In genomic region chr21:37369307-37369854, GRCh38 we compare ENCODE assay signal across 8 cellular contexts. TPM values are rescaled to one million over a fixed set of nuclear protein-coding genes. Genes with fewer than 3 reads are reported as not detected.
DNase-seq lines count a peak whose midpoint lies in the region; ATAC-seq and TF ChIP-seq lines count a peak whose summit lies in the region.

No MANE protein-coding gene starts in this region.

- peaks cover 64% of the 10 kb centered on the region for H3K4me1 Mint-ChIP-seq in activated T-cell treated with anti-CD3 and anti-CD28 coated beads, Interleukin-2, amount 50 U/mL, for 4 hours (ENCODE audit: low read depth)
- H3K4me1 Mint-ChIP-seq in activated naive CD8-positive, alpha-beta T cell (ENCODE audit: low read depth): peaks cover 65% of the 10 kb centered on the region

- H3K4me1 ChIP-seq in thyroid gland: peaks cover 31 to 43% of the 10 kb centered on the region in 2 donors

- H3K36me3 Mint-ChIP-seq in activated T-cell treated with anti-CD3 and anti-CD28 coated beads, Interleukin-2, amount 50 U/mL, for 4 hours (ENCODE audit: insufficient read depth): no peaks in the 10 kb centered on the region
- no peaks in the 10 kb centered on the region for H3K36me3 Mint-ChIP-seq in activated naive CD8-positive, alpha-beta T cell

- no peaks in the 10 kb centered on the region for H3K27me3 Mint-ChIP-seq in activated T-cell treated with anti-CD3 and anti-CD28 coated beads, Interleukin-2, amount 50 U/mL, for 4 hours (ENCODE audit: low read depth)
- H3K27me3 Mint-ChIP-seq in activated naive CD8-positive, alpha-beta T cell: no peaks in the 10 kb centered on the region

- H3K4me3 ChIP-seq in kidney epithelial cell (ENCODE audit: low read depth, low read length): peak overlapping the region; percentile 14
- peak overlapping the region in 2 of 3 donors; percentile 76 to 84 for H3K4me3 ChIP-seq in thyroid gland (replicated peaks in 1 of 3)

- no peaks in the 10 kb centered on the region for H3K9me3 ChIP-seq in thyroid gland

- no peak for DNase-seq in activated T-cell treated with anti-CD3 and anti-CD28 coated beads, Interleukin-2, amount 50 U/mL, for 4 hours
- no peak for DNase-seq in activated T-cell treated with anti-CD3 and anti-CD28 coated beads, Interleukin-2, amount 50 U/mL, for 1 hour
- no peak for DNase-seq in kidney epithelial cell (ENCODE audit: low read depth)
- no peak for DNase-seq in thyroid gland
- no peak for DNase-seq in NCI-H187 treated with DMSO at 0.1 percent for 48 hours (lab: John Stamatoyannopoulos, UW)
- no peak for DNase-seq in CD1c-positive myeloid dendritic cell (ENCODE audit: extremely low spot score)
- DNase-seq in nucleus accumbens (lab: John Stamatoyannopoulos, UW): no peak

- peaks cover 3% of the 10 kb centered on the region for H3K9me3 Mint-ChIP-seq in activated T-cell treated with anti-CD3 and anti-CD28 coated beads, Interleukin-2, amount 50 U/mL, for 4 hours
- H3K9me3 Mint-ChIP-seq in activated naive CD8-positive, alpha-beta T cell (ENCODE audit: low read depth): no peaks in the 10 kb centered on the region

- peak overlapping the region in 1 of 3 donors; percentile 99 for H3K27ac ChIP-seq in thyroid gland

- H3K27me3 ChIP-seq in kidney epithelial cell (ENCODE audit: control insufficient read depth, insufficient read depth, low read length) (no peaks in the 10 kb centered on the region), thyroid gland (no peaks in the 10 kb centered on the region)

- no peak for TF ChIP-seq CTCF in kidney epithelial cell (IDR thresholded peaks at IDR 0.05; ENCODE audit: insufficient read depth, low read length, poor library complexity, severe bottlenecking)
- TF ChIP-seq CTCF in thyroid gland (IDR thresholded peaks at IDR 0.05): no peak

- no peak for ATAC-seq in activated T-cell treated with anti-CD3 and anti-CD28 coated beads, Interleukin-2, amount 50 U/mL, for 4 hours

- no peak for TF ChIP-seq POLR2A in thyroid gland (IDR thresholded peaks at IDR 0.05)

- intact Hi-C loops in thyroid gland (cut with DNase I): loop anchor here (5.0 to 10.0 kb wide), 2 partner anchors 195 to 292 kb away; no protein-coding TSS in a partner anchor

- H3K36me3 ChIP-seq in kidney epithelial cell (ENCODE audit: control insufficient read depth, insufficient read depth, low read length) (no peaks in the 10 kb centered on the region), thyroid gland (no peaks in the 10 kb centered on the region)

- peak overlapping the region; percentile 91 for H3K27ac Mint-ChIP-seq in activated naive CD8-positive, alpha-beta T cell

- H3K4me3 Mint-ChIP-seq in activated T-cell treated with anti-CD3 and anti-CD28 coated beads, Interleukin-2, amount 50 U/mL, for 4 hours: peak overlapping the region; percentile 91
- H3K4me3 Mint-ChIP-seq in activated naive CD8-positive, alpha-beta T cell: peak overlapping the region; percentile 94

- 24 to 38% methylated on average over 3 of the region's 3 CpGs for WGBS in thyroid gland, 2 donors

RNA-seq across cellular contexts. Expression of gene DYRK1A, which starts 2.8 kb away (rescaled TPM):
- total RNA-seq in activated T-cell treated with anti-CD3 and anti-CD28 coated beads, Interleukin-2, amount 50 U/mL, for 4 hours: 10 to 100 TPM; 53.8 to 60.1 (median 56.1) TPM
- total RNA-seq in kidney epithelial cell (41.7 and 53.1 TPM in 2 replicates), thyroid gland (100 to 1,000 TPM; 104 to 299 (median 116) TPM)
